ENCODE assay signal across 18 cellular contexts in the genomic region with DNA sequence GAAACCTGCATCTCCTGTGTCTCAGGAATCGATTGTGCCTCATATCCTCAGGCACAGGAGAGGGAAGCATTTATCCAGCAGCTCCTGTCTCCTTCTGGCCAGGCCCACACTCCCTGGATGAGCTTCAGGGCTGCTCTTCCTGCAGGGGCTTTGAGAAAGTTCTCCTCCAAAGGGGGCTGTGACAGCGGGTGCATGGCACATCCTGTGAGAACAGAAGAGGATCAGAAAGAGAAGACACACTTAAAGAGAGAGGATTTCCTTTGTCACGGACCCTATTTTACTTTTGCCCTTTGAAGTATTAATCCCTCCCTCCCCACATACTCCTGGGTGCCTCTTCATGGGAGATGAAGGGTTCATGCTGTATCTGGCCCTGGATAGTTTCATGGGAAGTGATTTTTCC. TPM values are rescaled to one million over a fixed set of nuclear protein-coding genes. Genes with fewer than 3 reads are reported as not detected.
DNase-seq lines count a peak whose midpoint lies in the region; ATAC-seq lines count a peak whose summit lies in the region.
"Had no signal": no experiment of that assay in that cellular context is flagged by ENCODE, and none has a peak within 500 bp of the region (broad histone marks: within the 10 kb centered on the region; RNA-seq: fewer than 3 reads in every experiment).

No MANE protein-coding gene starts in this region.

- peak; percentile 1 for DNase-seq in NCI-H1092 treated with DMSO at 0.1 percent for 48 hours (lab: John Stamatoyannopoulos, UW)
- DNase-seq in NCI-H1092 (lab: John Stamatoyannopoulos, UW): no peak
- DNase-seq in C1 segment of cervical spinal cord (lab: John Stamatoyannopoulos, UW): no peak
- DNase-seq in activated CD4-positive, CD25-positive, alpha-beta regulatory T cell (lab: John Stamatoyannopoulos, UW): no peak
- no peak for DNase-seq in activated naive CD4-positive, alpha-beta T cell (lab: John Stamatoyannopoulos, UW)
- DNase-seq: 8988T, H9, KBM-7, NCI-H146, NCI-H2081, NCI-H510A, NCI-H774, T-cell, T1000 had no signal

- H3K9ac ChIP-seq in skeletal muscle satellite cell (ENCODE audit: low read depth, low read length): no peak overlapping the region

- H3K4me2 ChIP-seq in skeletal muscle satellite cell (ENCODE audit: low read length): peak overlapping the region; percentile 38

- no peaks in the 10 kb centered on the region for H3K27me3 ChIP-seq in skeletal muscle satellite cell (ENCODE audit: control insufficient read depth, insufficient read depth, low read length)

- no peaks in the 10 kb centered on the region for H3K36me3 ChIP-seq in skeletal muscle satellite cell (ENCODE audit: insufficient read depth, low read length)

- no peak overlapping the region for H3K4me3 ChIP-seq in skeletal muscle satellite cell (ENCODE audit: low read length)

- ATAC-seq in GM18511 (IDR thresholded peaks at IDR 0.05; ENCODE audit: unreplicated experiment) (peak; percentile 11), HG03175 (IDR thresholded peaks at IDR 0.05; ENCODE audit: unreplicated experiment) (peak; percentile 2)
- ATAC-seq: Panc1 had no signal

- H3K9me3 ChIP-seq in skeletal muscle satellite cell (replicated peaks; ENCODE audit: low read length): no peaks in the 10 kb centered on the region

- peaks cover 12% of the 10 kb centered on the region for H3K4me1 ChIP-seq in skeletal muscle satellite cell (ENCODE audit: control insufficient read depth, insufficient read depth, low read length)

RNA-seq across cellular contexts. Expression of a gene that starts 46.0 kb away (rescaled TPM):
- 92.3 and 110 TPM in 2 replicates for total RNA-seq in skeletal muscle satellite cell (2012; rRNA removed)
